In genomic region chr17:17664073-17664470, GRCh38 we compare ENCODE assay signal across 4 cellular contexts.
"Had no signal": no experiment of that assay in that cellular context is flagged by ENCODE, and none has a peak within 500 bp of the region (broad histone marks: within the 10 kb centered on the region; RNA-seq: fewer than 3 reads in every experiment).

No MANE protein-coding gene starts in this region.

- H3K4me1 ChIP-seq: thyroid gland had no signal

- H3K9me3 ChIP-seq: pancreas, thyroid gland had no signal

- FAIRE-seq: pancreas had no signal

- H3K27me3 ChIP-seq: brain microvascular endothelial cell, pancreas, thyroid gland had no signal

- H3K27ac ChIP-seq: brain microvascular endothelial cell, pancreas, thyroid gland had no signal

- H3K36me3 ChIP-seq: brain microvascular endothelial cell, pancreas, thyroid gland had no signal

- H3K4me3 ChIP-seq: mucosa of descending colon, pancreas, thyroid gland had no signal
